ENCODE assay signal across 9 cellular contexts in the genomic region with DNA sequence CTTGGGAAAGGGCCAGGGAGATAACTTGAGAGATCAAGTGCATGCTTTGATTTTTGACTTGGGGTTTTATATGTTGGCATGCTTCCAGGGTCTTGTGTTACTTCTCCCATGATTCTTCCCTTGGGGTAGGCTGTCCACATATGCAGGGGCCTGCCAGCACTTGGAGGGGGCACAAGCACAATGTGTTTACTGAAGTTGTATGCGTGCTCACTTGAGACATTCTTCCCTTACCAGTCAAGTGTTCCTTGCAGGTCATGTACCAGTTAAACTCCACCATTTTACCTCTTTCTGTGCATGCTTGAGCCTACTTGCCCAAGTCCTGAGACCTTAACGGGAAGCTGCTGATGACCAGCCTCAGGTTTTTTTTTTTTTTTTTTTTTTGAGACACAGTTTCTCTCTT.
"Had no signal": no experiment of that assay in that cellular context is flagged by ENCODE, and none has a peak within 500 bp of the region (broad histone marks: within the 10 kb centered on the region; RNA-seq: fewer than 3 reads in every experiment).

No MANE protein-coding gene starts in this region.

- H3K4me3 ChIP-seq: GM23248, GM23338, HAP-1 had no signal

- H3K9me3 Mint-ChIP-seq: HFFc6 had no signal

- H3K9me3 ChIP-seq: HAP-1 had no signal

- ATAC-seq: GM23338, HCT116 had no signal

- DNase-seq: GM23248, GOT3, H7, H9, HCEC 1CT, HFFc6 had no signal

- H3K27ac ChIP-seq: GM23248 had no signal

- H3K27ac Mint-ChIP-seq: GM23338, H9, HFFc6 had no signal

- H3K36me3 ChIP-seq: HAP-1 had no signal

- H3K4me3 Mint-ChIP-seq: GM23338, H9, HFFc6 had no signal
